Comparison of ENCODE assay signal across 8 cellular contexts in genomic region chr12:56221757-56222530, GRCh38. TPM values are rescaled to one million over a fixed set of nuclear protein-coding genes. Genes with fewer than 3 reads are reported as not detected.
DNase-seq lines count a peak whose midpoint lies in the region; ATAC-seq and TF ChIP-seq lines count a peak whose summit lies in the region.

TSS of gene RNF41 (minus strand) at chr12:56221922. CDS start at chr12:56214047, 7,875 bp downstream.

- peak within 1 kb of the TSS; percentile 90 to 93 for H3K9ac ChIP-seq in colonic mucosa (ENCODE audit: low read depth in 2 of 2, low read length in 2 of 2)

- H3K27ac ChIP-seq in colonic mucosa (peak within 1 kb of the TSS; percentile 92), layer of hippocampus (ENCODE audit: low read depth, low read length) (peak within 1 kb of the TSS; percentile 99)

- intact Hi-C loops in colonic mucosa (cut with DNase I) = loop anchor here (5.0 kb wide), 1 partner anchor 35 kb away; the partner anchor contains the start of gene ANKRD52

- no peaks in the 10 kb centered on the region for H3K36me3 ChIP-seq in BE2C
- no peaks in the 10 kb centered on the region for H3K36me3 ChIP-seq in colonic mucosa

- H3K9me3 ChIP-seq in BE2C = no peaks in the 10 kb centered on the region
- no peaks in the 10 kb centered on the region for H3K9me3 ChIP-seq in colonic mucosa

- H3K27me3 ChIP-seq in BE2C = no peaks in the 10 kb centered on the region
- H3K27me3 ChIP-seq in colonic mucosa = no peaks in the 10 kb centered on the region
- no peaks in the 10 kb centered on the region for H3K27me3 ChIP-seq in layer of hippocampus (ENCODE audit: control insufficient read depth, insufficient read depth, low read length)

- peak within 1 kb of the TSS; percentile 96 for H3K4me3 ChIP-seq in BE2C (ENCODE audit: low read depth, low read length)
- H3K4me3 ChIP-seq in colonic mucosa = peak within 1 kb of the TSS; percentile 70

- DNase-seq in BE2C (peak; percentile 98), GM19240 (ENCODE audit: insufficient read length, low spot score) (peak; percentile 99), NCI-H526 (lab: John Stamatoyannopoulos, UW) (peak; percentile 93 to 98), colonic mucosa (peak; percentile 99)
- DNase-seq in activated CD4-positive, alpha-beta T cell treated with anti-CD3 and anti-CD28 coated beads for 48 hours = peak; percentile 94
- DNase-seq in stimulated activated CD4-positive, alpha-beta T cell treated with anti-CD3 and anti-CD28 coated beads, Interleukin-1b, Interleukin-23, amount 100 ng/mL, for 4 hours (ENCODE audit: low read depth in 2 of 2) = peak; percentile 87 to 88

- peak; percentile 74 for ATAC-seq in HG03460 (IDR thresholded peaks at IDR 0.05; ENCODE audit: unreplicated experiment)

- H3K4me1 ChIP-seq in BE2C (no peaks in the 10 kb centered on the region), colonic mucosa (peaks cover 20% of the 10 kb centered on the region)

- TF ChIP-seq CTCF in BE2C (IDR thresholded peaks at IDR 0.05; ENCODE audit: low read depth, low read length) (no peak), colonic mucosa (IDR thresholded peaks at IDR 0.05) (no peak)

RNA-seq across cellular contexts. Expression of gene RNF41, which starts in this region (rescaled TPM):
- 82.7 TPM for polyA plus RNA-seq in BE2C (2012; ENCODE audit: insufficient read depth, insufficient read length, low read depth)
- total RNA-seq in colonic mucosa = 10 to 100 TPM; 29.0 to 36.0 TPM

Comparison
In these comparisons a context has a peak if more than half of its experiments do, and no peak if none do; other contexts are left out.
1. Peak in every context shown above with its lines: DNase-seq, ATAC-seq, H3K4me3 ChIP-seq and H3K27ac ChIP-seq.